1 cellular context compared by ENCODE assay signal in the genomic region with DNA sequence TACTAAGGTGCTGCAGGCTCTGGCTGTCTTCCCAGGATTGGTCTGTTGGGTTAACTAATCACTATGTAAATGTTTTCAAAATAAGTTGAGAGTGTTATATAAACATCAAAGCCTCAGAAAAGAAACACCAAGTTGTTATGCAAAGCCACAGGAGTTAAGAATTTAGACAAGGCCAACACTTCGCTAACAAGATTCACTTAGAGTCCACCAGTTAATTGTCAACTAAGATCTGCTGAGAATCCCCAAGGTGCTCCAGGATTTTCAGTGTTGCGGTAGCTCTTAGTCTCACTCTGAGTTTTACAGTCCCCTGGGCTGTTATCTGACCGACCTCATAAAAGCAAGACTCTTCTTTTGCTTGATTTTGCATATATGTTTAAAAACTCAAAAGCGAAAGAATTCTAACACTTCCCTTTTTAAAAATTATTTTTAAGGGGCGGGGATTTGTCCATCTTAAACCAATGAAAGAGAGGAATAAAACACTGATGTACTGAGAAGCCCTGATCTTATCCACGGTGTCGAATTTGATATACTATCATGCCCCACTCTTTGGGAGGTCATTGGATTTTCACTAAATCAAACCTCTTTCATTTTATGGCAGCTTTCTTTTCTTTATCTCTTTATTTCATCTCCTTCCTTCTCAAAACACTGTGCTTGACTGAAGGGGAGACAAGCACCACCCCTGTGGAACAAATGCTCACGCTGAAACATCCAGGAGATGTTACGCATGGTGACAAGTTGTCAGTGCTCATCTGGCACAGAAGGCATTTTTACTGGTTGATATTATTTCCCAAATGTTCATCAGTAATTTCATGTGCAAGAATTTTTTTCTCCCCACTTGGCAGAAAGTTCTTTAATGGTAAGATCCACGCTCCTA.
TF ChIP-seq lines count a peak whose summit lies in the region.

No MANE protein-coding gene starts in this region.

TF ChIP-seq in GM12878, 131 proteins besides CTCF, POLR2A, EP300 and RAD21 (continues in another document):
- TF ChIP-seq MYC (IDR thresholded peaks at IDR 0.05; ENCODE audit: insufficient read depth, insufficient read length, insufficient replicate concordance, low read length, severe bottlenecking) (no peak), SUPT20H (IDR thresholded peaks at IDR 0.05; ENCODE audit: borderline replicate concordance, control insufficient read depth, low read depth, low read length) (no peak), BACH1 (IDR thresholded peaks at IDR 0.05; ENCODE audit: borderline replicate concordance) (no peak; the same call in 1 of the 2 replicates), YBX1 (IDR thresholded peaks at IDR 0.05) (no peak), JUNB (IDR thresholded peaks at IDR 0.05) (peak; percentile 58), POU2F2 (IDR thresholded peaks at IDR 0.05; ENCODE audit: borderline replicate concordance, low read depth, low read length) (peak; percentile 82; the same call in 1 of the 3 replicates), TAF1 (IDR thresholded peaks at IDR 0.05; ENCODE audit: borderline replicate concordance, low read depth, low read length) (no peak), CEBPB (IDR thresholded peaks at IDR 0.05; ENCODE audit: borderline replicate concordance in 1 of 2, low read depth in 2 of 2, low read length in 2 of 2) (0 out of 4 replicates have a peak, but pooled peaks of 1 of the 2 experiments have one; percentile 58), IRF4 (IDR thresholded peaks at IDR 0.05; ENCODE audit: low read depth, low read length) (0 out of 2 replicates have a peak, but pooled peaks have one; percentile 60), STAT1 (conservative IDR thresholded peaks at IDR 0.05) (no peak), TCF3 (IDR thresholded peaks at IDR 0.05; ENCODE audit: borderline replicate concordance, insufficient read depth, low read depth, low read length) (no peak), BHLHE40 (IDR thresholded peaks at IDR 0.05; ENCODE audit: borderline replicate concordance in 1 of 2, low read depth in 2 of 2, low read length in 1 of 2) (peak; percentile 59 to 60; a peak in 1 of 4 replicates), SIX5 (IDR thresholded peaks at IDR 0.05; ENCODE audit: low read depth, low read length, severe bottlenecking) (peak; percentile 10), IKZF1 (conservative IDR thresholded peaks at IDR 0.05) (peak; percentile 81), MTA2 (IDR thresholded peaks at IDR 0.05; ENCODE audit: low read depth) (peak; percentile 93), ETV6 (conservative IDR thresholded peaks at IDR 0.05 in 1 of 2, IDR thresholded peaks at IDR 0.05 in 1 of 2; ENCODE audit: borderline replicate concordance in 1 of 2, low read depth in 1 of 2) (0 out of 4 replicates have a peak, but pooled peaks of 1 of the 2 experiments have one; percentile 18), NBN (IDR thresholded peaks at IDR 0.05) (0 out of 2 replicates have a peak, but pooled peaks have one; percentile 23), NR2F1 (conservative IDR thresholded peaks at IDR 0.05) (peak; percentile 45; the same call in 1 of the 2 replicates), SPI1 (IDR thresholded peaks at IDR 0.05; ENCODE audit: borderline replicate concordance, insufficient read depth, low read depth, low read length) (peak; percentile 79), ZNF207 (IDR thresholded peaks at IDR 0.05; ENCODE audit: borderline replicate concordance) (no peak), PAX5 (IDR thresholded peaks at IDR 0.05; ENCODE audit: borderline replicate concordance, low read depth, low read length) (0 out of 2 replicates have a peak, but pooled peaks have one; percentile 28), CBX5 (IDR thresholded peaks at IDR 0.05; ENCODE audit: low read depth) (no peak), TCF7 (IDR thresholded peaks at IDR 0.05; ENCODE audit: borderline replicate concordance) (0 out of 2 replicates have a peak, but pooled peaks have one; percentile 39), MEF2B (IDR thresholded peaks at IDR 0.05; ENCODE audit: partially characterized antibody, poor library complexity, severe bottlenecking) (peak; percentile 85), TBL1XR1 (IDR thresholded peaks at IDR 0.05; ENCODE audit: low read depth, low read length) (peak; percentile 55; the same call in 1 of the 2 replicates), POLR2AphosphoS5 (IDR thresholded peaks at IDR 0.05; ENCODE audit: low read length) (0 out of 2 replicates have a peak, but pooled peaks have one; percentile 32), NFIC (IDR thresholded peaks at IDR 0.05; ENCODE audit: low read depth, low read length) (peak; percentile 49), EED (IDR thresholded peaks at IDR 0.05; ENCODE audit: low read depth) (peak; percentile 66; the same call in 1 of the 2 replicates), GATAD2B (conservative IDR thresholded peaks at IDR 0.05; ENCODE audit: low read depth) (0 out of 2 replicates have a peak, but pooled peaks have one; percentile 8), DPF2 (IDR thresholded peaks at IDR 0.05) (0 out of 2 replicates have a peak, but pooled peaks have one; percentile 47), JUND (IDR thresholded peaks at IDR 0.05; ENCODE audit: low read depth, low read length) (peak; percentile 42; the same call in 1 of the 2 replicates), RFX5 (IDR thresholded peaks at IDR 0.05; ENCODE audit: low read depth, low read length) (no peak), RB1 (IDR thresholded peaks at IDR 0.05; ENCODE audit: borderline replicate concordance) (no peak), MEF2A (IDR thresholded peaks at IDR 0.05; ENCODE audit: insufficient read depth, low read depth, low read length) (0 out of 2 replicates have a peak, but pooled peaks have one; percentile 23), CHD4 (IDR thresholded peaks at IDR 0.05) (no peak), PML (IDR thresholded peaks at IDR 0.05; ENCODE audit: low read length) (peak; percentile 58; the same call in 1 of the 2 replicates)
- TF ChIP-seq, protein P1, sequence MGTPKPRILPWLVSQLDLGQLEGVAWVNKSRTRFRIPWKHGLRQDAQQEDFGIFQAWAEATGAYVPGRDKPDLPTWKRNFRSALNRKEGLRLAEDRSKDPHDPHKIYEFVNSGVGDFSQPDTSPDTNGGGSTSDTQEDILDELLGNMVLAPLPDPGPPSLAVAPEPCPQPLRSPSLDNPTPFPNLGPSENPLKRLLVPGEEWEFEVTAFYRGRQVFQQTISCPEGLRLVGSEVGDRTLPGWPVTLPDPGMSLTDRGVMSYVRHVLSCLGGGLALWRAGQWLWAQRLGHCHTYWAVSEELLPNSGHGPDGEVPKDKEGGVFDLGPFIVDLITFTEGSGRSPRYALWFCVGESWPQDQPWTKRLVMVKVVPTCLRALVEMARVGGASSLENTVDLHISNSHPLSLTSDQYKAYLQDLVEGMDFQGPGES (IDR thresholded peaks at IDR 0.05): no peak
- TF ChIP-seq, protein P2, sequence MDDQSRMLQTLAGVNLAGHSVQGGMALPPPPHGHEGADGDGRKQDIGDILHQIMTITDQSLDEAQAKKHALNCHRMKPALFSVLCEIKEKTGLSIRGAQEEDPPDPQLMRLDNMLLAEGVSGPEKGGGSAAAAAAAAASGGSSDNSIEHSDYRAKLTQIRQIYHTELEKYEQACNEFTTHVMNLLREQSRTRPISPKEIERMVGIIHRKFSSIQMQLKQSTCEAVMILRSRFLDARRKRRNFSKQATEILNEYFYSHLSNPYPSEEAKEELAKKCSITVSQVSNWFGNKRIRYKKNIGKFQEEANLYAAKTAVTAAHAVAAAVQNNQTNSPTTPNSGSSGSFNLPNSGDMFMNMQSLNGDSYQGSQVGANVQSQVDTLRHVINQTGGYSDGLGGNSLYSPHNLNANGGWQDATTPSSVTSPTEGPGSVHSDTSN (IDR thresholded peaks at IDR 0.05; ENCODE audit: insufficient replicate concordance, low read depth, low read length): no peak
- TF ChIP-seq, protein P3, sequence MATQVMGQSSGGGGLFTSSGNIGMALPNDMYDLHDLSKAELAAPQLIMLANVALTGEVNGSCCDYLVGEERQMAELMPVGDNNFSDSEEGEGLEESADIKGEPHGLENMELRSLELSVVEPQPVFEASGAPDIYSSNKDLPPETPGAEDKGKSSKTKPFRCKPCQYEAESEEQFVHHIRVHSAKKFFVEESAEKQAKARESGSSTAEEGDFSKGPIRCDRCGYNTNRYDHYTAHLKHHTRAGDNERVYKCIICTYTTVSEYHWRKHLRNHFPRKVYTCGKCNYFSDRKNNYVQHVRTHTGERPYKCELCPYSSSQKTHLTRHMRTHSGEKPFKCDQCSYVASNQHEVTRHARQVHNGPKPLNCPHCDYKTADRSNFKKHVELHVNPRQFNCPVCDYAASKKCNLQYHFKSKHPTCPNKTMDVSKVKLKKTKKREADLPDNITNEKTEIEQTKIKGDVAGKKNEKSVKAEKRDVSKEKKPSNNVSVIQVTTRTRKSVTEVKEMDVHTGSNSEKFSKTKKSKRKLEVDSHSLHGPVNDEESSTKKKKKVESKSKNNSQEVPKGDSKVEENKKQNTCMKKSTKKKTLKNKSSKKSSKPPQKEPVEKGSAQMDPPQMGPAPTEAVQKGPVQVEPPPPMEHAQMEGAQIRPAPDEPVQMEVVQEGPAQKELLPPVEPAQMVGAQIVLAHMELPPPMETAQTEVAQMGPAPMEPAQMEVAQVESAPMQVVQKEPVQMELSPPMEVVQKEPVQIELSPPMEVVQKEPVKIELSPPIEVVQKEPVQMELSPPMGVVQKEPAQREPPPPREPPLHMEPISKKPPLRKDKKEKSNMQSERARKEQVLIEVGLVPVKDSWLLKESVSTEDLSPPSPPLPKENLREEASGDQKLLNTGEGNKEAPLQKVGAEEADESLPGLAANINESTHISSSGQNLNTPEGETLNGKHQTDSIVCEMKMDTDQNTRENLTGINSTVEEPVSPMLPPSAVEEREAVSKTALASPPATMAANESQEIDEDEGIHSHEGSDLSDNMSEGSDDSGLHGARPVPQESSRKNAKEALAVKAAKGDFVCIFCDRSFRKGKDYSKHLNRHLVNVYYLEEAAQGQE (IDR thresholded peaks at IDR 0.05; ENCODE audit: low read depth, low read length): no peak
- TF ChIP-seq, protein P4, sequence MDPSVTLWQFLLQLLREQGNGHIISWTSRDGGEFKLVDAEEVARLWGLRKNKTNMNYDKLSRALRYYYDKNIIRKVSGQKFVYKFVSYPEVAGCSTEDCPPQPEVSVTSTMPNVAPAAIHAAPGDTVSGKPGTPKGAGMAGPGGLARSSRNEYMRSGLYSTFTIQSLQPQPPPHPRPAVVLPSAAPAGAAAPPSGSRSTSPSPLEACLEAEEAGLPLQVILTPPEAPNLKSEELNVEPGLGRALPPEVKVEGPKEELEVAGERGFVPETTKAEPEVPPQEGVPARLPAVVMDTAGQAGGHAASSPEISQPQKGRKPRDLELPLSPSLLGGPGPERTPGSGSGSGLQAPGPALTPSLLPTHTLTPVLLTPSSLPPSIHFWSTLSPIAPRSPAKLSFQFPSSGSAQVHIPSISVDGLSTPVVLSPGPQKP (IDR thresholded peaks at IDR 0.05; ENCODE audit: low read depth, low read length): no peak
- TF ChIP-seq, protein P5, sequence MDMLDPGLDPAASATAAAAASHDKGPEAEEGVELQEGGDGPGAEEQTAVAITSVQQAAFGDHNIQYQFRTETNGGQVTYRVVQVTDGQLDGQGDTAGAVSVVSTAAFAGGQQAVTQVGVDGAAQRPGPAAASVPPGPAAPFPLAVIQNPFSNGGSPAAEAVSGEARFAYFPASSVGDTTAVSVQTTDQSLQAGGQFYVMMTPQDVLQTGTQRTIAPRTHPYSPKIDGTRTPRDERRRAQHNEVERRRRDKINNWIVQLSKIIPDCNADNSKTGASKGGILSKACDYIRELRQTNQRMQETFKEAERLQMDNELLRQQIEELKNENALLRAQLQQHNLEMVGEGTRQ (IDR thresholded peaks at IDR 0.05; ENCODE audit: borderline replicate concordance, low read depth, low read length): no peak
- TF ChIP-seq, protein P6, sequence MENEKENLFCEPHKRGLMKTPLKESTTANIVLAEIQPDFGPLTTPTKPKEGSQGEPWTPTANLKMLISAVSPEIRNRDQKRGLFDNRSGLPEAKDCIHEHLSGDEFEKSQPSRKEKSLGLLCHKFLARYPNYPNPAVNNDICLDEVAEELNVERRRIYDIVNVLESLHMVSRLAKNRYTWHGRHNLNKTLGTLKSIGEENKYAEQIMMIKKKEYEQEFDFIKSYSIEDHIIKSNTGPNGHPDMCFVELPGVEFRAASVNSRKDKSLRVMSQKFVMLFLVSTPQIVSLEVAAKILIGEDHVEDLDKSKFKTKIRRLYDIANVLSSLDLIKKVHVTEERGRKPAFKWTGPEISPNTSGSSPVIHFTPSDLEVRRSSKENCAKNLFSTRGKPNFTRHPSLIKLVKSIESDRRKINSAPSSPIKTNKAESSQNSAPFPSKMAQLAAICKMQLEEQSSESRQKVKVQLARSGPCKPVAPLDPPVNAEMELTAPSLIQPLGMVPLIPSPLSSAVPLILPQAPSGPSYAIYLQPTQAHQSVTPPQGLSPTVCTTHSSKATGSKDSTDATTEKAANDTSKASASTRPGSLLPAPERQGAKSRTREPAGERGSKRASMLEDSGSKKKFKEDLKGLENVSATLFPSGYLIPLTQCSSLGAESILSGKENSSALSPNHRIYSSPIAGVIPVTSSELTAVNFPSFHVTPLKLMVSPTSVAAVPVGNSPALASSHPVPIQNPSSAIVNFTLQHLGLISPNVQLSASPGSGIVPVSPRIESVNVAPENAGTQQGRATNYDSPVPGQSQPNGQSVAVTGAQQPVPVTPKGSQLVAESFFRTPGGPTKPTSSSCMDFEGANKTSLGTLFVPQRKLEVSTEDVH (IDR thresholded peaks at IDR 0.05; ENCODE audit: low read depth, partially characterized antibody): no peak
- TF ChIP-seq, protein P7, sequence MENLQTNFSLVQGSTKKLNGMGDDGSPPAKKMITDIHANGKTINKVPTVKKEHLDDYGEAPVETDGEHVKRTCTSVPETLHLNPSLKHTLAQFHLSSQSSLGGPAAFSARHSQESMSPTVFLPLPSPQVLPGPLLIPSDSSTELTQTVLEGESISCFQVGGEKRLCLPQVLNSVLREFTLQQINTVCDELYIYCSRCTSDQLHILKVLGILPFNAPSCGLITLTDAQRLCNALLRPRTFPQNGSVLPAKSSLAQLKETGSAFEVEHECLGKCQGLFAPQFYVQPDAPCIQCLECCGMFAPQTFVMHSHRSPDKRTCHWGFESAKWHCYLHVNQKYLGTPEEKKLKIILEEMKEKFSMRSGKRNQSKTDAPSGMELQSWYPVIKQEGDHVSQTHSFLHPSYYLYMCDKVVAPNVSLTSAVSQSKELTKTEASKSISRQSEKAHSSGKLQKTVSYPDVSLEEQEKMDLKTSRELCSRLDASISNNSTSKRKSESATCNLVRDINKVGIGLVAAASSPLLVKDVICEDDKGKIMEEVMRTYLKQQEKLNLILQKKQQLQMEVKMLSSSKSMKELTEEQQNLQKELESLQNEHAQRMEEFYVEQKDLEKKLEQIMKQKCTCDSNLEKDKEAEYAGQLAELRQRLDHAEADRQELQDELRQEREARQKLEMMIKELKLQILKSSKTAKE (IDR thresholded peaks at IDR 0.05; ENCODE audit: low read depth, poor library complexity, severe bottlenecking): peak; percentile 74
- TF ChIP-seq, protein P8, sequence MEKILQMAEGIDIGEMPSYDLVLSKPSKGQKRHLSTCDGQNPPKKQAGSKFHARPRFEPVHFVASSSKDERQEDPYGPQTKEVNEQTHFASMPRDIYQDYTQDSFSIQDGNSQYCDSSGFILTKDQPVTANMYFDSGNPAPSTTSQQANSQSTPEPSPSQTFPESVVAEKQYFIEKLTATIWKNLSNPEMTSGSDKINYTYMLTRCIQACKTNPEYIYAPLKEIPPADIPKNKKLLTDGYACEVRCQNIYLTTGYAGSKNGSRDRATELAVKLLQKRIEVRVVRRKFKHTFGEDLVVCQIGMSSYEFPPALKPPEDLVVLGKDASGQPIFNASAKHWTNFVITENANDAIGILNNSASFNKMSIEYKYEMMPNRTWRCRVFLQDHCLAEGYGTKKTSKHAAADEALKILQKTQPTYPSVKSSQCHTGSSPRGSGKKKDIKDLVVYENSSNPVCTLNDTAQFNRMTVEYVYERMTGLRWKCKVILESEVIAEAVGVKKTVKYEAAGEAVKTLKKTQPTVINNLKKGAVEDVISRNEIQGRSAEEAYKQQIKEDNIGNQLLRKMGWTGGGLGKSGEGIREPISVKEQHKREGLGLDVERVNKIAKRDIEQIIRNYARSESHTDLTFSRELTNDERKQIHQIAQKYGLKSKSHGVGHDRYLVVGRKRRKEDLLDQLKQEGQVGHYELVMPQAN (conservative IDR thresholded peaks at IDR 0.05): no peak; the same call in 1 of the 2 replicates
